In genomic region chr9:89185980-89186379, GRCh38 we compare ENCODE assay signal across 14 cellular contexts. TPM values are rescaled to one million over a fixed set of nuclear protein-coding genes. Genes with fewer than 3 reads are reported as not detected.
DNase-seq lines count a peak whose midpoint lies in the region; ATAC-seq and TF ChIP-seq lines count a peak whose summit lies in the region.
"Had no signal": no experiment of that assay in that cellular context is flagged by ENCODE, and none has a peak within 500 bp of the region (broad histone marks: within the 10 kb centered on the region; RNA-seq: fewer than 3 reads in every experiment).

No MANE protein-coding gene starts in this region.

- POLR2A ChIA-PET in WTC11 (lab: Charles Lee): no interaction called here

- H3K27ac ChIP-seq in DND-41 (ENCODE audit: low read length): no peak overlapping the region
- H3K27ac ChIP-seq in esophagus squamous epithelium: no peak overlapping the region
- H3K27ac ChIP-seq: Peyer's patch, stomach had no signal

- ATAC-seq in DND-41 (ENCODE audit: insufficient read depth, low read depth): peak; percentile 76; the same call in 2 of the 3 replicates
- ATAC-seq in WTC11: peak; percentile 78
- ATAC-seq in left colon: no peak
- ATAC-seq in GM18517 (IDR thresholded peaks at IDR 0.05; ENCODE audit: unreplicated experiment): no peak
- no peak for ATAC-seq in GM18873 (IDR thresholded peaks at IDR 0.05; ENCODE audit: low FRiP score, unreplicated experiment)
- ATAC-seq: activated naive CD8-positive, alpha-beta T cell treated with anti-CD3 and anti-CD28 coated beads, Interleukin-2, amount 50 U/mL, for 24 hours; mucosa of descending colon had no signal

- no peak overlapping the region for H3K4me3 Mint-ChIP-seq in WTC11
- H3K4me3 Mint-ChIP-seq: activated naive CD8-positive, alpha-beta T cell treated with anti-CD3 and anti-CD28 coated beads, Interleukin-2, amount 50 U/mL, for 24 hours; CD14-positive monocyte had no signal

- H3K36me3 ChIP-seq in DND-41 (ENCODE audit: insufficient read depth, low read length) (no peaks in the 10 kb centered on the region), esophagus squamous epithelium (no peaks in the 10 kb centered on the region)
- H3K36me3 ChIP-seq: Peyer's patch, stomach had no signal

- H3K4me2 ChIP-seq in DND-41 (ENCODE audit: insufficient read depth, low read length): no peak overlapping the region

- peak; percentile 40 for DNase-seq in DND-41
- DNase-seq in KBM-7: peak; percentile 16
- DNase-seq in WTC11 (ENCODE audit: low spot score): peak; percentile 67
- peak; percentile 11 for DNase-seq in iris pigment epithelial cell (ENCODE audit: low read depth)
- no peak for DNase-seq in left colon
- no peak for DNase-seq in esophagus squamous epithelium (lab: John Stamatoyannopoulos, UW)
- DNase-seq: activated naive CD8-positive, alpha-beta T cell treated with anti-CD3 and anti-CD28 coated beads, Interleukin-2, amount 50 U/mL, for 24 hours; mucosa of descending colon; NCI-H2171 treated with DMSO at 0.1 percent for 48 hours; stomach had no signal

- in situ Hi-C loops in KBM-7 (cut with MboI; ENCODE audit: low pct_unique_long_range_greater_than_20kb, low sequenced_read_pairs): no loop called here

- peaks cover 9% of the 10 kb centered on the region for H3K4me1 Mint-ChIP-seq in WTC11
- H3K4me1 Mint-ChIP-seq: activated naive CD8-positive, alpha-beta T cell treated with anti-CD3 and anti-CD28 coated beads, Interleukin-2, amount 50 U/mL, for 24 hours; CD14-positive monocyte had no signal

- H3K4me1 ChIP-seq in DND-41 (ENCODE audit: insufficient read depth, low read length) (peaks cover 6% of the 10 kb centered on the region), esophagus squamous epithelium (peaks cover 0 to 1% (median 0%) of the 10 kb centered on the region in 3 donors)
- H3K4me1 ChIP-seq: Peyer's patch had no signal

- CTCF ChIA-PET in WTC11 (lab: Charles Lee): interaction anchor here (1.2 kb wide), 1 partner anchor 92 kb away, joined by 3 read pairs; no protein-coding TSS in a partner anchor

- H3K4me3 ChIP-seq in DND-41 (ENCODE audit: low read depth in 1 of 2, low read length in 2 of 2) (no peak overlapping the region), esophagus squamous epithelium (no peak overlapping the region)
- H3K4me3 ChIP-seq: mucosa of descending colon, Peyer's patch, stomach had no signal

- H2AFZ ChIP-seq in DND-41 (ENCODE audit: low read depth, low read length): no peak overlapping the region

- TF ChIP-seq CTCF in DND-41 (IDR thresholded peaks at IDR 0.05; ENCODE audit: borderline replicate concordance, extremely low read depth, low read length, poor library complexity, severe bottlenecking) (no peak), WTC11 (IDR thresholded peaks at IDR 0.05) (no peak), esophagus squamous epithelium (IDR thresholded peaks at IDR 0.05) (no peak)

- H3K27ac Mint-ChIP-seq in WTC11: no peak overlapping the region
- H3K27ac Mint-ChIP-seq: activated naive CD8-positive, alpha-beta T cell treated with anti-CD3 and anti-CD28 coated beads, Interleukin-2, amount 50 U/mL, for 24 hours; CD14-positive monocyte had no signal

- H3K9me3 ChIP-seq in DND-41 (ENCODE audit: insufficient read depth, low read length, severe bottlenecking) (no peaks in the 10 kb centered on the region), esophagus squamous epithelium (no peaks in the 10 kb centered on the region)
- H3K9me3 ChIP-seq: mucosa of descending colon, Peyer's patch, stomach had no signal

- WGBS in esophagus squamous epithelium, 2 donors: 71 to 73% methylated on average over 5 of the region's 5 CpGs

- H3K9me3 Mint-ChIP-seq in WTC11: no peaks in the 10 kb centered on the region
- H3K9me3 Mint-ChIP-seq: activated naive CD8-positive, alpha-beta T cell treated with anti-CD3 and anti-CD28 coated beads, Interleukin-2, amount 50 U/mL, for 24 hours had no signal

- no peak for TF ChIP-seq POLR2A in esophagus squamous epithelium (IDR thresholded peaks at IDR 0.05)

- no peaks in the 10 kb centered on the region for H3K79me2 ChIP-seq in DND-41 (ENCODE audit: insufficient read depth, low read length)

- H3K9ac ChIP-seq in DND-41 (ENCODE audit: low read depth, low read length): no peak overlapping the region

- intact Hi-C loops in left colon (cut with DNase I, micrococcal nuclease) (no loop called here), esophagus squamous epithelium (cut with DNase I) (no loop called here)

- no peaks in the 10 kb centered on the region for H3K36me3 Mint-ChIP-seq in WTC11
- H3K36me3 Mint-ChIP-seq: CD14-positive monocyte had no signal

- H3K27me3 ChIP-seq in DND-41 (ENCODE audit: insufficient read depth, low read length, poor library complexity): no peaks in the 10 kb centered on the region
- peaks cover 0 to 10% (median 0%) of the 10 kb centered on the region in 4 donors for H3K27me3 ChIP-seq in esophagus squamous epithelium
- H3K27me3 ChIP-seq: Peyer's patch, stomach had no signal

- no peaks in the 10 kb centered on the region; the same call in 1 of the 2 replicates for H3K27me3 Mint-ChIP-seq in WTC11 (ENCODE audit: low read depth)

- no peaks in the 10 kb centered on the region for H4K20me1 ChIP-seq in DND-41 (ENCODE audit: insufficient read depth, low read length)

TF ChIP-seq in WTC11, 78 proteins besides CTCF, POLR2A, EP300 and RAD21:
- TF ChIP-seq GRHL2 (CRISPR knock-in tag; IDR thresholded peaks at IDR 0.05; ENCODE audit: insufficient replicate concordance, severe bottlenecking) (no peak), ARID4B (CRISPR knock-in tag; IDR thresholded peaks at IDR 0.05; ENCODE audit: borderline replicate concordance) (0 out of 2 replicates have a peak, but pooled peaks have one; percentile 34), TEAD1 (CRISPR knock-in tag; IDR thresholded peaks at IDR 0.05) (no peak)

RNA-seq across cellular contexts. Expression of gene SHC3, which starts 7.4 kb away (rescaled TPM):
- total RNA-seq in WTC11 (2021) (4.2 to 5.1 TPM (median 4.9 TPM) in 3 replicates), left colon (1 to 10 TPM in 1 of 2 donors, under 1 TPM in 1; 0.27 to 1.6 TPM), esophagus squamous epithelium (1 to 10 TPM in 2 of 4 donors, under 1 TPM in 2; 0.38 to 9.3 (median 4.4) TPM)

Comparison
In these comparisons a context has a peak if more than half of its experiments do, and no peak if none do; other contexts are left out.
1. ATAC-seq: peak in DND-41 (single experiment) and WTC11 (single experiment); none in left colon (single experiment), GM18517 (single experiment) and GM18873 (single experiment).
2. DNase-seq: peak in DND-41 (single experiment), KBM-7 (single experiment), WTC11 (single experiment) and iris pigment epithelial cell (single experiment); none in left colon (0 of 2) and esophagus squamous epithelium (single experiment).